31 cellular contexts compared by ENCODE assay signal in genomic region chr2:221558107-221558506, GRCh38.
"Had no signal": no experiment of that assay in that cellular context is flagged by ENCODE, and none has a peak within 500 bp of the region (broad histone marks: within the 10 kb centered on the region; RNA-seq: fewer than 3 reads in every experiment).

No MANE protein-coding gene starts in this region.

- H3K4me1 Mint-ChIP-seq: activated naive CD8-positive, alpha-beta T cell treated with anti-CD3 and anti-CD28 coated beads, Interleukin-2, amount 10 ng/mL, durations not matched to agents 7 days and 5 days had no signal

- FAIRE-seq: bronchial epithelial cell, TTC549 had no signal

- ATAC-seq: activated CD8-positive, alpha-beta T cell treated with anti-CD3 and anti-CD28 coated beads for 36 hours; activated T-cell treated with anti-CD3 and anti-CD28 coated beads, Interleukin-2, amount 50 U/mL, for 4 hours; effector memory CD8-positive, alpha-beta T cell; foreskin keratinocyte; gastrocnemius medialis; heart right ventricle; WTC11 had no signal

- H3K27ac ChIP-seq: ascending aorta, brain microvascular endothelial cell, esophagus muscularis mucosa, foreskin keratinocyte, gastrocnemius medialis, heart right ventricle, VCaP had no signal

- H3K4me3 Mint-ChIP-seq: activated CD8-positive, alpha-beta T cell treated with anti-CD3 and anti-CD28 coated beads for 36 hours; activated naive CD4-positive, alpha-beta T cell treated with anti-CD3 and anti-CD28 coated beads, Interleukin-2, amount 10 ng/mL, durations not matched to agents 7 days and 5 days; activated naive CD8-positive, alpha-beta T cell treated with anti-CD3 and anti-CD28 coated beads, Interleukin-2, amount 10 ng/mL, durations not matched to agents 7 days and 5 days; activated T-cell treated with anti-CD3 and anti-CD28 coated beads, Interleukin-2, amount 50 U/mL, for 4 hours; effector memory CD8-positive, alpha-beta T cell; WTC11 had no signal

- H3K4me1 ChIP-seq: foreskin keratinocyte had no signal

- H3K36me3 Mint-ChIP-seq: activated naive CD8-positive, alpha-beta T cell treated with anti-CD3 and anti-CD28 coated beads, Interleukin-2, amount 10 ng/mL, durations not matched to agents 7 days and 5 days; WTC11 had no signal

- H3K4me3 ChIP-seq: ascending aorta, esophagus muscularis mucosa, gastrocnemius medialis, heart right ventricle had no signal

- H3K9me3 Mint-ChIP-seq: activated CD8-positive, alpha-beta T cell treated with anti-CD3 and anti-CD28 coated beads for 36 hours; activated naive CD4-positive, alpha-beta T cell treated with anti-CD3 and anti-CD28 coated beads, Interleukin-2, amount 10 ng/mL, durations not matched to agents 7 days and 5 days; activated naive CD4-positive, alpha-beta T cell treated with anti-CD3 and anti-CD28 coated beads, Interleukin-2, amount 50 U/mL, for 72 hours; activated naive CD8-positive, alpha-beta T cell treated with anti-CD3 and anti-CD28 coated beads, Interleukin-2, amount 10 ng/mL, durations not matched to agents 7 days and 5 days; activated T-cell treated with anti-CD3 and anti-CD28 coated beads, Interleukin-2, amount 50 U/mL, for 4 hours; activated T-helper 2 cell treated with anti-CD3 and anti-CD28 coated beads, Interferon-gamma antibody, Interleukin-2, Interleukin-4, amounts not matched to agents 10 μg/mL and 5 μg/mL and 100 μg/mL, durations not matched to agents 14 hours and 24 hours and 36 hours; effector memory CD8-positive, alpha-beta T cell; WTC11 had no signal

- H3K36me3 ChIP-seq: ascending aorta, brain microvascular endothelial cell, gastrocnemius medialis had no signal

- H3K27me3 ChIP-seq: ascending aorta, brain microvascular endothelial cell, esophagus muscularis mucosa, foreskin keratinocyte, gastrocnemius medialis, heart right ventricle had no signal

- H3K27me3 Mint-ChIP-seq: effector memory CD8-positive, alpha-beta T cell had no signal

- H3K9me3 ChIP-seq: ascending aorta, esophagus muscularis mucosa, gastrocnemius medialis, heart right ventricle had no signal

- DNase-seq: activated CD4-positive, alpha-beta T cell treated with anti-CD3 and anti-CD28 coated beads for 1 hour; activated CD4-positive, alpha-beta T cell treated with anti-CD3 and anti-CD28 coated beads for 48 hours; activated CD4-positive, alpha-beta T cell treated with anti-CD3 and anti-CD28 coated beads, Interleukin-2, amount 50 U/mL, for 1 hour; activated CD4-positive, alpha-beta T cell treated with anti-CD3 and anti-CD28 coated beads, Interleukin-2, amount 50 U/mL, for 48 hours; activated CD8-positive, alpha-beta memory T cell treated with anti-CD3 and anti-CD28 coated beads for 24 hours; activated CD8-positive, alpha-beta T cell treated with anti-CD3 and anti-CD28 coated beads for 36 hours; activated gamma-delta T cell; activated naive CD4-positive, alpha-beta T cell; activated naive CD4-positive, alpha-beta T cell treated with anti-CD3 and anti-CD28 coated beads, Interleukin-2, amount 10 ng/mL, durations not matched to agents 7 days and 5 days; activated naive CD8-positive, alpha-beta T cell treated with anti-CD3 and anti-CD28 coated beads, Interleukin-2, amount 10 ng/mL, durations not matched to agents 7 days and 5 days; activated T-cell treated with anti-CD3 and anti-CD28 coated beads, Interleukin-2, amount 50 U/mL, for 4 hours; brain microvascular endothelial cell; cortex of kidney; dermis blood vessel endothelial cell; effector CD4-positive, alpha-beta T cell; effector memory CD8-positive, alpha-beta T cell; erythroblast; foreskin keratinocyte; gastrocnemius medialis; heart right ventricle; SW 1271; T-helper 1 cell; T-helper 2 cell had no signal

- H3K27ac Mint-ChIP-seq: activated CD8-positive, alpha-beta T cell treated with anti-CD3 and anti-CD28 coated beads for 36 hours; activated naive CD4-positive, alpha-beta T cell treated with anti-CD3 and anti-CD28 coated beads, Interleukin-2, amount 10 ng/mL, durations not matched to agents 7 days and 5 days; activated naive CD4-positive, alpha-beta T cell treated with anti-CD3 and anti-CD28 coated beads, Interleukin-2, amount 50 U/mL, for 72 hours; activated naive CD8-positive, alpha-beta T cell treated with anti-CD3 and anti-CD28 coated beads, Interleukin-2, amount 10 ng/mL, durations not matched to agents 7 days and 5 days; activated T-helper 2 cell treated with anti-CD3 and anti-CD28 coated beads, Interferon-gamma antibody, Interleukin-2, Interleukin-4, amounts not matched to agents 10 μg/mL and 5 μg/mL and 100 μg/mL, durations not matched to agents 14 hours and 24 hours and 36 hours; effector memory CD8-positive, alpha-beta T cell; WTC11 had no signal
